ENCODE assay signal across 8 cellular contexts in genomic region chr10:33509231-33509871, GRCh38.
DNase-seq lines count a peak whose midpoint lies in the region; ATAC-seq, FAIRE-seq and TF ChIP-seq lines count a peak whose summit lies in the region.

No MANE protein-coding gene starts in this region.

- H3K9me3 Mint-ChIP-seq in activated T-cell treated with anti-CD3 and anti-CD28 coated beads, Interleukin-2, amount 50 U/mL, for 4 hours: no peaks in the 10 kb centered on the region
- H3K9me3 Mint-ChIP-seq in activated T-cell treated with anti-CD3 and anti-CD28 coated beads, Interleukin-2, amount 50 U/mL, for 24 hours: peaks cover 2% of the 10 kb centered on the region
- no peaks in the 10 kb centered on the region for H3K9me3 Mint-ChIP-seq in activated T-cell treated with anti-CD3 and anti-CD28 coated beads, Interleukin-2, amount 50 U/mL, for 72 hours
- no peaks in the 10 kb centered on the region for H3K9me3 Mint-ChIP-seq in stimulated activated naive CD8-positive, alpha-beta T cell treated with anti-CD3 and anti-CD28 coated beads, Interleukin-15, amount 100 ng/mL, for 72 hours

- peak; percentile 70 to 80 for ATAC-seq in activated T-cell treated with anti-CD3 and anti-CD28 coated beads, Interleukin-2, amount 50 U/mL, for 4 hours
- ATAC-seq in activated T-cell treated with anti-CD3 and anti-CD28 coated beads, Interleukin-2, amount 50 U/mL, for 72 hours (replicated peaks in 1 of 2): peak; percentile 87 to 91
- peak; percentile 90 for ATAC-seq in stimulated activated naive CD8-positive, alpha-beta T cell treated with anti-CD3 and anti-CD28 coated beads, Interleukin-15, amount 100 ng/mL, for 72 hours

- peaks cover 4% of the 10 kb centered on the region for H3K4me1 Mint-ChIP-seq in activated T-cell treated with anti-CD3 and anti-CD28 coated beads, Interleukin-2, amount 50 U/mL, for 4 hours (ENCODE audit: low read depth)
- H3K4me1 Mint-ChIP-seq in activated T-cell treated with anti-CD3 and anti-CD28 coated beads, Interleukin-2, amount 50 U/mL, for 24 hours (ENCODE audit: low read depth): peaks cover 17% of the 10 kb centered on the region
- peaks cover 9% of the 10 kb centered on the region for H3K4me1 Mint-ChIP-seq in activated T-cell treated with anti-CD3 and anti-CD28 coated beads, Interleukin-2, amount 50 U/mL, for 72 hours (ENCODE audit: low read depth)
- peaks cover 9% of the 10 kb centered on the region for H3K4me1 Mint-ChIP-seq in stimulated activated naive CD8-positive, alpha-beta T cell treated with anti-CD3 and anti-CD28 coated beads, Interleukin-15, amount 100 ng/mL, for 72 hours

- no peak overlapping the region for H3K4me3 ChIP-seq in HFF-Myc (replicated peaks; ENCODE audit: low read depth, low read length)

- no peak for TF ChIP-seq CTCF in HFF-Myc (IDR thresholded peaks at IDR 0.05; ENCODE audit: low read depth, low read length, missing control alignments)

- no peak overlapping the region for H3K27ac Mint-ChIP-seq in activated T-cell treated with anti-CD3 and anti-CD28 coated beads, Interleukin-2, amount 50 U/mL, for 24 hours
- no peak overlapping the region for H3K27ac Mint-ChIP-seq in activated T-cell treated with anti-CD3 and anti-CD28 coated beads, Interleukin-2, amount 50 U/mL, for 72 hours
- H3K27ac Mint-ChIP-seq in stimulated activated naive CD8-positive, alpha-beta T cell treated with anti-CD3 and anti-CD28 coated beads, Interleukin-15, amount 100 ng/mL, for 72 hours: peak overlapping the region in 1 of 2 donors; percentile 86

- DNase-seq in activated T-cell treated with anti-CD3 and anti-CD28 coated beads, Interleukin-2, amount 50 U/mL, for 4 hours: no peak
- DNase-seq in activated T-cell treated with anti-CD3 and anti-CD28 coated beads, Interleukin-2, amount 50 U/mL, for 24 hours: no peak
- peak; percentile 70 for DNase-seq in HFF-Myc (ENCODE audit: extremely low read depth, low read depth)
- peak; percentile 7 for DNase-seq in NCI-H128 (lab: John Stamatoyannopoulos, UW; ENCODE audit: unreplicated experiment)
- DNase-seq in activated T-cell treated with anti-CD3 and anti-CD28 coated beads, Interleukin-2, amount 50 U/mL, for 72 hours: peak; percentile 25 to 38
- DNase-seq in stimulated activated naive CD8-positive, alpha-beta T cell treated with anti-CD3 and anti-CD28 coated beads, Interleukin-15, amount 100 ng/mL, for 72 hours: peak; percentile 10 to 52
- DNase-seq in T-helper 9 cell: no peak

- H3K27me3 Mint-ChIP-seq in activated T-cell treated with anti-CD3 and anti-CD28 coated beads, Interleukin-2, amount 50 U/mL, for 4 hours (ENCODE audit: low read depth): peaks cover 10% of the 10 kb centered on the region
- peaks cover 36% of the 10 kb centered on the region for H3K27me3 Mint-ChIP-seq in activated T-cell treated with anti-CD3 and anti-CD28 coated beads, Interleukin-2, amount 50 U/mL, for 24 hours
- H3K27me3 Mint-ChIP-seq in activated T-cell treated with anti-CD3 and anti-CD28 coated beads, Interleukin-2, amount 50 U/mL, for 72 hours (ENCODE audit: low read depth): peaks cover 33% of the 10 kb centered on the region
- peaks cover 7% of the 10 kb centered on the region for H3K27me3 Mint-ChIP-seq in stimulated activated naive CD8-positive, alpha-beta T cell treated with anti-CD3 and anti-CD28 coated beads, Interleukin-15, amount 100 ng/mL, for 72 hours

- FAIRE-seq in islet of Langerhans (lab: Jason Lieb, UNC): peak; percentile 100

- no peaks in the 10 kb centered on the region for H3K36me3 Mint-ChIP-seq in activated T-cell treated with anti-CD3 and anti-CD28 coated beads, Interleukin-2, amount 50 U/mL, for 4 hours (ENCODE audit: insufficient read depth)
- no peaks in the 10 kb centered on the region for H3K36me3 Mint-ChIP-seq in activated T-cell treated with anti-CD3 and anti-CD28 coated beads, Interleukin-2, amount 50 U/mL, for 24 hours (ENCODE audit: low read depth)
- H3K36me3 Mint-ChIP-seq in activated T-cell treated with anti-CD3 and anti-CD28 coated beads, Interleukin-2, amount 50 U/mL, for 72 hours (ENCODE audit: insufficient read depth in 2 of 2): no peaks in the 10 kb centered on the region

- H3K4me3 Mint-ChIP-seq in activated T-cell treated with anti-CD3 and anti-CD28 coated beads, Interleukin-2, amount 50 U/mL, for 4 hours: no peak overlapping the region
- no peak overlapping the region for H3K4me3 Mint-ChIP-seq in activated T-cell treated with anti-CD3 and anti-CD28 coated beads, Interleukin-2, amount 50 U/mL, for 24 hours
- no peak overlapping the region for H3K4me3 Mint-ChIP-seq in activated T-cell treated with anti-CD3 and anti-CD28 coated beads, Interleukin-2, amount 50 U/mL, for 72 hours
- no peak overlapping the region for H3K4me3 Mint-ChIP-seq in stimulated activated naive CD8-positive, alpha-beta T cell treated with anti-CD3 and anti-CD28 coated beads, Interleukin-15, amount 100 ng/mL, for 72 hours

Comparison
In these comparisons a context has a peak if more than half of its experiments do, and no peak if none do; other contexts are left out.
1. DNase-seq: peak in HFF-Myc (single experiment), NCI-H128 (single experiment), activated T-cell treated with anti-CD3 and anti-CD28 coated beads, Interleukin-2, amount 50 U/mL, for 72 hours (2 of 2) and stimulated activated naive CD8-positive, alpha-beta T cell treated with anti-CD3 and anti-CD28 coated beads, Interleukin-15, amount 100 ng/mL, for 72 hours (2 of 2); none in activated T-cell treated with anti-CD3 and anti-CD28 coated beads, Interleukin-2, amount 50 U/mL, for 4 hours (single experiment), activated T-cell treated with anti-CD3 and anti-CD28 coated beads, Interleukin-2, amount 50 U/mL, for 24 hours (single experiment) and T-helper 9 cell (single experiment).
2. Peak in every context shown above with its lines, with median percentiles within 50 percentile points of each other: ATAC-seq.